31 cellular contexts compared by ENCODE assay signal in genomic region chr7:100257017-100257416, GRCh38. TPM values are rescaled to one million over a fixed set of nuclear protein-coding genes. Genes with fewer than 3 reads are reported as not detected.
"Had no signal": no experiment of that assay in that cellular context is flagged by ENCODE, and none has a peak within 500 bp of the region (broad histone marks: within the 10 kb centered on the region; RNA-seq: fewer than 3 reads in every experiment).

No MANE protein-coding gene starts in this region.

- H3K9me3 ChIP-seq: heart right ventricle, neutrophil, ovary, prostate gland, right lobe of liver, tibial nerve, upper lobe of left lung had no signal

- H3K27me3 ChIP-seq: heart right ventricle, hepatocyte, neural progenitor cell, neutrophil, ovary, right lobe of liver, tibial nerve, upper lobe of left lung had no signal

- H3K36me3 ChIP-seq: heart right ventricle, neural progenitor cell, neutrophil, ovary, prostate gland, right lobe of liver, tibial nerve, upper lobe of left lung had no signal

- H3K27ac Mint-ChIP-seq: mesothelial cell of epicardium; natural killer cell; nephron progenitor cell; stimulated activated memory B cell treated with anti-CD40 and anti-IgM and Interleukin-4, amounts not matched to agents 10 μg/mL and 1 μg/mL and 100 μg/mL, for 72 hours; stimulated activated naive CD8-positive, alpha-beta T cell treated with anti-CD3 and anti-CD28 coated beads, Interleukin-15, amount 100 ng/mL, for 72 hours had no signal

- H3K27ac ChIP-seq: heart right ventricle, hepatocyte, neural progenitor cell, neutrophil, ovary, prostate gland, right lobe of liver, tibial nerve, upper lobe of left lung had no signal

- DNase-seq: heart right ventricle; islet precursor cell; mesendoderm; naive B cell; natural killer cell; nephron progenitor cell; occipital lobe; ovary; right lobe of liver; stimulated activated CD4-positive, alpha-beta T cell treated with anti-CD3 and anti-CD28 coated beads, Interleukin-1b, Interleukin-23, amount 100 ng/mL, for 48 hours; stimulated activated CD4-positive, alpha-beta T cell treated with anti-CD3 and anti-CD28 coated beads, Interleukin-2, amount 100 ng/mL, for 48 hours; stimulated activated CD4-positive, alpha-beta T cell treated with anti-CD3 and anti-CD28 coated beads, Interleukin-4, amount 100 ng/mL, for 4 hours; stimulated activated CD8-positive, alpha-beta memory T cell treated with anti-CD3 and anti-CD28 coated beads, Interleukin-4, amount 100 ng/mL, for 48 hours; stimulated activated naive CD4-positive, alpha-beta T cell treated with Interleukin-2 at 50 U/mL for 16 hours; stimulated activated naive CD8-positive, alpha-beta T cell treated with anti-CD3 and anti-CD28 coated beads, Interleukin-15, amount 100 ng/mL, for 72 hours; substantia nigra had no signal

- ATAC-seq: left lobe of liver; natural killer cell; right lobe of liver; stimulated activated memory B cell treated with anti-CD40 and anti-IgM and Interleukin-4, amounts not matched to agents 10 μg/mL and 1 μg/mL and 100 μg/mL, for 72 hours; stimulated activated naive CD8-positive, alpha-beta T cell treated with anti-CD3 and anti-CD28 coated beads, Interleukin-15, amount 100 ng/mL, for 72 hours had no signal

- H3K4me1 Mint-ChIP-seq: mesothelial cell of epicardium; nephron progenitor cell; stimulated activated memory B cell treated with anti-CD40 and anti-IgM and Interleukin-4, amounts not matched to agents 10 μg/mL and 1 μg/mL and 100 μg/mL, for 72 hours; stimulated activated naive CD8-positive, alpha-beta T cell treated with anti-CD3 and anti-CD28 coated beads, Interleukin-15, amount 100 ng/mL, for 72 hours had no signal

- H3K36me3 Mint-ChIP-seq: naive B cell, natural killer cell had no signal

- H3K4me3 Mint-ChIP-seq: mesothelial cell of epicardium; naive B cell; natural killer cell; nephron progenitor cell; neural progenitor cell; stimulated activated memory B cell treated with anti-CD40 and anti-IgM and Interleukin-4, amounts not matched to agents 10 μg/mL and 1 μg/mL and 100 μg/mL, for 72 hours; stimulated activated naive CD8-positive, alpha-beta T cell treated with anti-CD3 and anti-CD28 coated beads, Interleukin-15, amount 100 ng/mL, for 72 hours had no signal

- H3K4me1 ChIP-seq: heart right ventricle, neural progenitor cell, prostate gland, right lobe of liver, tibial nerve, upper lobe of left lung had no signal

- H3K27me3 Mint-ChIP-seq: naive B cell; stimulated activated memory B cell treated with anti-CD40 and anti-IgM and Interleukin-4, amounts not matched to agents 10 μg/mL and 1 μg/mL and 100 μg/mL, for 72 hours; stimulated activated naive CD8-positive, alpha-beta T cell treated with anti-CD3 and anti-CD28 coated beads, Interleukin-15, amount 100 ng/mL, for 72 hours had no signal

- H3K4me3 ChIP-seq: heart right ventricle, hepatocyte, lung, neural progenitor cell, ovary, prostate gland, right lobe of liver, smooth muscle cell, tibial nerve, upper lobe of left lung had no signal

RNA-seq across cellular contexts. Expression of gene PVRIG, which starts 37.3 kb away (rescaled TPM):
- total RNA-seq: hepatocyte, kidney epithelial cell, mesothelial cell of epicardium, occipital lobe, prostate gland, skeletal muscle tissue, smooth muscle cell, temporal lobe had no signal
- polyA plus RNA-seq: smooth muscle cell had no signal

RNA-seq across cellular contexts. Expression of gene SPDYE3, which starts 50.5 kb away (rescaled TPM):
- total RNA-seq: heart right ventricle, hepatocyte, kidney epithelial cell, left lobe of liver, lower leg skin, lung, mesothelial cell of epicardium, natural killer cell, occipital lobe, ovary, right lobe of liver, skeletal muscle tissue, smooth muscle cell, temporal lobe, tibial nerve, upper lobe of left lung had no signal
